ENCODE assay signal across 11 cellular contexts in the genomic region with DNA sequence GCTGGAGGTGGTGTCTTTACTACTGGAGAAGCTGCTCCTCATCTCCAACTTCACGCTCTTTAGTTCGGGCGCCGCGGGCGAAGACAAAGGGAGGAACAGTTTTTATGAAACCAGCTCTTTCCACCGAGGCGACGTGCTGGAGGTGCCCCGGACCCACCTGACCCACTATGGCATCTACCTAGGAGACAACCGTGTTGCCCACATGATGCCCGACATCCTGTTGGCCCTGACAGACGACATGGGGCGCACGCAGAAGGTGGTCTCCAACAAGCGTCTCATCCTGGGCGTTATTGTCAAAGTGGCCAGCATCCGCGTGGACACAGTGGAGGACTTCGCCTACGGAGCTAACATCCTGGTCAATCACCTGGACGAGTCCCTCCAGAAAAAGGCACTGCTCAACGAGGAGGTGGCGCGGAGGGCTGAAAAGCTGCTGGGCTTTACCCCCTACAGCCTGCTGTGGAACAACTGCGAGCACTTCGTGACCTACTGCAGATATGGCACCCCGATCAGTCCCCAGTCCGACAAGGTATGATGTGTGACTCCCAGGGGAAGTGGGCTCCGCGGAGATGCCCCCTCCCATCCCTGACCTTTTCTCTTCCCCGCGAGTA. TPM values are rescaled to one million over a fixed set of nuclear protein-coding genes. Genes with fewer than 3 reads are reported as not detected.
DNase-seq lines count a peak whose midpoint lies in the region; ATAC-seq, FAIRE-seq and TF ChIP-seq lines count a peak whose summit lies in the region.
"Had no signal": no experiment of that assay in that cellular context is flagged by ENCODE, and none has a peak within 500 bp of the region (broad histone marks: within the 10 kb centered on the region; RNA-seq: fewer than 3 reads in every experiment).

No MANE protein-coding gene starts in this region.

- peak overlapping the region; percentile 52 to 70 for H3K4me3 ChIP-seq in kidney (ENCODE audit: low read length in 2 of 2)
- H3K4me3 ChIP-seq: GM12878 had no signal

- H3K36me3 Mint-ChIP-seq in activated naive CD8-positive, alpha-beta T cell treated with anti-CD3 and anti-CD28 coated beads, Interleukin-2, amount 50 U/mL, for 24 hours (ENCODE audit: low read depth): peaks cover 1% of the 10 kb centered on the region
- H3K36me3 Mint-ChIP-seq in stimulated activated effector memory CD8-positive, alpha-beta T cell treated with anti-CD3 and anti-CD28 coated beads, Interleukin-12 subunit alpha, Interleukin-12 subunit beta, amount 100 ng/mL, for 72 hours: no peaks in the 10 kb centered on the region

- H3K27ac ChIP-seq in kidney (ENCODE audit: low read depth in 2 of 2, low read length in 2 of 2): no peak overlapping the region

- H3K27ac Mint-ChIP-seq in activated naive CD8-positive, alpha-beta T cell treated with anti-CD3 and anti-CD28 coated beads, Interleukin-2, amount 50 U/mL, for 24 hours: no peak overlapping the region
- no peak overlapping the region for H3K27ac Mint-ChIP-seq in stimulated activated effector memory CD8-positive, alpha-beta T cell treated with anti-CD3 and anti-CD28 coated beads, Interleukin-12 subunit alpha, Interleukin-12 subunit beta, amount 100 ng/mL, for 72 hours

- peaks cover 64% of the 10 kb centered on the region for H3K27me3 Mint-ChIP-seq in activated naive CD8-positive, alpha-beta T cell treated with anti-CD3 and anti-CD28 coated beads, Interleukin-2, amount 50 U/mL, for 24 hours

- no peak for TF ChIP-seq CTCF in kidney (IDR thresholded peaks at IDR 0.05; ENCODE audit: borderline replicate concordance, extremely low read depth, insufficient read depth)

- peaks cover 17% of the 10 kb centered on the region for H3K4me1 Mint-ChIP-seq in activated naive CD8-positive, alpha-beta T cell treated with anti-CD3 and anti-CD28 coated beads, Interleukin-2, amount 50 U/mL, for 24 hours
- H3K4me1 Mint-ChIP-seq in stimulated activated effector memory CD8-positive, alpha-beta T cell treated with anti-CD3 and anti-CD28 coated beads, Interleukin-12 subunit alpha, Interleukin-12 subunit beta, amount 100 ng/mL, for 72 hours: peaks cover 15% of the 10 kb centered on the region

- FAIRE-seq in kidney (lab: Jason Lieb, UNC): no peak
- FAIRE-seq: GM12878, TTC549 had no signal

- H3K36me3 ChIP-seq in kidney (ENCODE audit: control insufficient read depth in 1 of 2, insufficient read depth in 2 of 2, low read length in 2 of 2): no peaks in the 10 kb centered on the region

- peak; percentile 66 for DNase-seq in DMS53 (lab: John Stamatoyannopoulos, UW)
- no peak for DNase-seq in DMS53 treated with DMSO at 0.1 percent for 48 hours (lab: John Stamatoyannopoulos, UW; ENCODE audit: unreplicated experiment)
- no peak for DNase-seq in activated naive CD8-positive, alpha-beta T cell treated with anti-CD3 and anti-CD28 coated beads, Interleukin-2, amount 50 U/mL, for 24 hours
- no peak for DNase-seq in kidney
- no peak for DNase-seq in stimulated activated effector memory CD8-positive, alpha-beta T cell treated with anti-CD3 and anti-CD28 coated beads, Interleukin-12 subunit alpha, Interleukin-12 subunit beta, amount 100 ng/mL, for 72 hours (ENCODE audit: low spot score in 2 of 2)
- no peak for DNase-seq in HK-2 (ENCODE audit: unreplicated experiment)
- no peak for DNase-seq in head of caudate nucleus
- DNase-seq: NCI-H1436 treated with DMSO at 0.1 percent for 48 hours had no signal

- intact Hi-C loops in kidney (cut with DNase I) (no loop called here), head of caudate nucleus (cut with DNase I) (no loop called here)

- ATAC-seq in activated naive CD8-positive, alpha-beta T cell treated with anti-CD3 and anti-CD28 coated beads, Interleukin-2, amount 50 U/mL, for 24 hours: no peak
- no peak for ATAC-seq in stimulated activated effector memory CD8-positive, alpha-beta T cell treated with anti-CD3 and anti-CD28 coated beads, Interleukin-12 subunit alpha, Interleukin-12 subunit beta, amount 100 ng/mL, for 72 hours
- ATAC-seq in GM18858 (IDR thresholded peaks at IDR 0.05; ENCODE audit: unreplicated experiment): no peak

- no peaks in the 10 kb centered on the region for H3K9me3 ChIP-seq in kidney (ENCODE audit: control insufficient read depth in 1 of 2, low read length in 2 of 2)

- H3K9ac ChIP-seq in kidney (ENCODE audit: low read length in 2 of 2): no peak overlapping the region

- no peaks in the 10 kb centered on the region for H3K9me3 Mint-ChIP-seq in activated naive CD8-positive, alpha-beta T cell treated with anti-CD3 and anti-CD28 coated beads, Interleukin-2, amount 50 U/mL, for 24 hours
- H3K9me3 Mint-ChIP-seq in stimulated activated effector memory CD8-positive, alpha-beta T cell treated with anti-CD3 and anti-CD28 coated beads, Interleukin-12 subunit alpha, Interleukin-12 subunit beta, amount 100 ng/mL, for 72 hours: no peaks in the 10 kb centered on the region

- H3K4me3 Mint-ChIP-seq in activated naive CD8-positive, alpha-beta T cell treated with anti-CD3 and anti-CD28 coated beads, Interleukin-2, amount 50 U/mL, for 24 hours: peak overlapping the region; percentile 70
- peak overlapping the region; percentile 67 for H3K4me3 Mint-ChIP-seq in stimulated activated effector memory CD8-positive, alpha-beta T cell treated with anti-CD3 and anti-CD28 coated beads, Interleukin-12 subunit alpha, Interleukin-12 subunit beta, amount 100 ng/mL, for 72 hours

- peaks cover 0 to 8% of the 10 kb centered on the region in 2 donors for H3K4me1 ChIP-seq in kidney (ENCODE audit: control insufficient read depth in 1 of 2, insufficient read depth in 1 of 2, low read depth in 1 of 2, low read length in 2 of 2)

RNA-seq across cellular contexts. Expression of a gene that starts 0.6 kb away (rescaled TPM):
- 0.72 TPM for total RNA-seq in kidney
- polyA plus RNA-seq in kidney (ENCODE audit: insufficient read depth, low read depth, low replicate concordance): 0.15 TPM
- total RNA-seq: GM12878 had no signal

RNA-seq across cellular contexts. Expression of a gene that starts 36.6 kb away (rescaled TPM):
- not detected for total RNA-seq in kidney
- not detected for polyA plus RNA-seq in kidney (ENCODE audit: insufficient read depth, low read depth, low replicate concordance)
- total RNA-seq: GM12878 had no signal
- polyA plus RNA-seq: GM12878 had no signal
